17 cellular contexts compared by ENCODE assay signal in the genomic region with DNA sequence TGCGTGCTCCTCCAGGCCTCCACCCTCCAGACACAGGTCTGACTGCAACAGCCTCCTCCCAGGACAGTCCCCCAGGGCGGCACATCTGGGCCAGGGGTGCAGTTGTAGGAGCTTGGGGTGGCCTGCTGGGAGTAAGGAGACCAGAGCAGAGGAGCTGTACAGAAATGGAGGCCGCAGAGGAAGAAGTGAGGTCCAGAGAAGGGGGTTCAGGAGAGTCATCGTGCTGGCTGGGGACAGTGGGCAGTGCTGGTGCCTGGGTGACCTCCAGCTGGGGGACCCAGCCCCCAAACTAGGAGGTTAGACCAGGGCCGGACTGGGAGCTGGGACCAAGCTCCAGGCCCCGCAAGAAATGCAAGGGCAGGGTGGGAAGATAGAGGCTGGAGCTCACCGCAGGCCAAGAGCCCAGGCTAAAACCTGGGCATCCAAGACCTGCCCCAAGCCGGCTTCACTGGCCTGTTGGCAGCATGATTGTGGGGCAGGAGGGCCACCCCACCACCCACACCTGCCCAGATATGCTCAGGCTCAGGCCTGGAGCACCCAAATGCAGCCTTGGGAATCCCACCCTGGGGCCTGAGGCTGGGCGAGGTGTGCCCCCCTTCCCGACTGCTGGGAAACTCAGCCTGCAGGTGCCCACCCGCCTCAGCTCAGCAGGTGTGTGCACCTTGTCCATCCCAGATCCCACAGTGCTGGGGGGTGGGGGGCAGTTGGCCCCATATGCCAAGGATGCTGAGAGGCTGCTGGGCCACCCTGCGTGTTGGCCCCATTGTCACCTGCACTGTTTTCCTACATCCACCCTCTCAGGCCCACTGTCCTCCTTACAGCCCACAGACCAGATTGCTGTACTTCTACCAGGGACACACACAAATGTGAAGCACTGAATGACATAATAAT.
DNase-seq lines count a peak whose midpoint lies in the region; ATAC-seq and TF ChIP-seq lines count a peak whose summit lies in the region.
"Had no signal": no experiment of that assay in that cellular context is flagged by ENCODE, and none has a peak within 500 bp of the region (broad histone marks: within the 10 kb centered on the region; RNA-seq: fewer than 3 reads in every experiment).

No MANE protein-coding gene starts in this region.

- DNase-seq in cardiac septum (ENCODE audit: low spot score) (peak; percentile 57), left cardiac atrium (no peak), dorsolateral prefrontal cortex (peak in 6 of 10 donors; percentile 12 to 38 (median 27)), type B pancreatic cell (ENCODE audit: extremely low spot score, unreplicated experiment) (peak; percentile 58), hypothalamus (lab: John Stamatoyannopoulos, UW) (no peak), foreskin keratinocyte (no peak)
- DNase-seq in activated CD8-positive, alpha-beta memory T cell treated with anti-CD3 and anti-CD28 coated beads, Interleukin-2, amount 10 ng/mL, durations not matched to agents 7 days and 5 days: no peak
- DNase-seq: DMS 273 treated with DMSO at 0.1 percent for 48 hours, KBM-7, NCI-H1048, NCI-H524, SHP77 treated with DMSO at 0.1 percent for 48 hours, thyroid gland had no signal

- H3K27me3 Mint-ChIP-seq in nephron (ENCODE audit: low read depth) (no peaks in the 10 kb centered on the region), type B pancreatic cell (no peaks in the 10 kb centered on the region)
- H3K27me3 Mint-ChIP-seq in activated CD8-positive, alpha-beta memory T cell treated with anti-CD3 and anti-CD28 coated beads, Interleukin-2, amount 10 ng/mL, durations not matched to agents 7 days and 5 days: no peaks in the 10 kb centered on the region

- H3K36me3 Mint-ChIP-seq in nephron (ENCODE audit: low read depth) (no peaks in the 10 kb centered on the region), type B pancreatic cell (no peaks in the 10 kb centered on the region)
- H3K36me3 Mint-ChIP-seq in activated CD8-positive, alpha-beta memory T cell treated with anti-CD3 and anti-CD28 coated beads, Interleukin-2, amount 10 ng/mL, durations not matched to agents 7 days and 5 days: no peaks in the 10 kb centered on the region
- H3K36me3 Mint-ChIP-seq: CD14-positive monocyte had no signal

- no peaks in the 10 kb centered on the region for H3K4me1 ChIP-seq in foreskin keratinocyte
- H3K4me1 ChIP-seq: thyroid gland had no signal

- CTCF ChIA-PET in activated CD8-positive, alpha-beta memory T cell treated with anti-CD3 and anti-CD28 coated beads, Interleukin-2, amount 10 ng/mL, durations not matched to agents 7 days and 5 days (lab: Charles Lee): interaction anchor here (0.7 kb wide), 1 partner anchor 20 kb away, joined by 3 read pairs; no protein-coding TSS in a partner anchor

- H3K4me3 Mint-ChIP-seq in nephron (no peak overlapping the region), type B pancreatic cell (no peak overlapping the region)
- H3K4me3 Mint-ChIP-seq in activated CD8-positive, alpha-beta memory T cell treated with anti-CD3 and anti-CD28 coated beads, Interleukin-2, amount 10 ng/mL, durations not matched to agents 7 days and 5 days: no peak overlapping the region
- H3K4me3 Mint-ChIP-seq: CD14-positive monocyte had no signal

- H3K27ac ChIP-seq in dorsolateral prefrontal cortex (peak overlapping the region in 56 of 59 donors; percentile 3 to 88 (median 74)), foreskin keratinocyte (no peak overlapping the region)
- H3K27ac ChIP-seq: psoas muscle, thyroid gland had no signal

- TF ChIP-seq CTCF in dorsolateral prefrontal cortex (IDR thresholded peaks at IDR 0.05 in 54 of 56, conservative IDR thresholded peaks at IDR 0.05 in 2 of 56; ENCODE audit: low read depth in 1 of 56, partially characterized antibody in 56 of 56) (no peak), nephron (IDR thresholded peaks at IDR 0.05; ENCODE audit: unreplicated experiment in 3 of 3) (no peak), type B pancreatic cell (conservative IDR thresholded peaks at IDR 0.05) (no peak), foreskin keratinocyte (conservative IDR thresholded peaks at IDR 0.05) (no peak)

- H3K27ac Mint-ChIP-seq in nephron (peak overlapping the region; percentile 37 to 84 (median 71)), type B pancreatic cell (no peak overlapping the region)
- no peak overlapping the region for H3K27ac Mint-ChIP-seq in activated CD8-positive, alpha-beta memory T cell treated with anti-CD3 and anti-CD28 coated beads, Interleukin-2, amount 10 ng/mL, durations not matched to agents 7 days and 5 days

- intact Hi-C loops in cardiac septum (cut with DNase I): no loop called here
- intact Hi-C loops in left cardiac atrium (cut with DNase I): loop anchor here (10.0 kb wide), 2 partner anchors 67 to 97 kb away; no protein-coding TSS in a partner anchor
- intact Hi-C loops in dorsolateral prefrontal cortex (cut with DNase I): loop anchor here in 1 of 2 donors (5.0 kb wide), 1 partner anchor 69 kb away; no protein-coding TSS in a partner anchor

- H3K9me3 Mint-ChIP-seq in nephron (no peaks in the 10 kb centered on the region), type B pancreatic cell (no peaks in the 10 kb centered on the region)
- H3K9me3 Mint-ChIP-seq in activated CD8-positive, alpha-beta memory T cell treated with anti-CD3 and anti-CD28 coated beads, Interleukin-2, amount 10 ng/mL, durations not matched to agents 7 days and 5 days (ENCODE audit: low read depth): no peaks in the 10 kb centered on the region

- ATAC-seq in left cardiac atrium (no peak), foreskin keratinocyte (no peak)
- no peak for ATAC-seq in activated CD8-positive, alpha-beta memory T cell treated with anti-CD3 and anti-CD28 coated beads, Interleukin-2, amount 10 ng/mL, durations not matched to agents 7 days and 5 days
- ATAC-seq: HCT116, psoas muscle had no signal

- peaks cover 6% of the 10 kb centered on the region for H3K4me1 Mint-ChIP-seq in nephron
- H3K4me1 Mint-ChIP-seq in type B pancreatic cell (ENCODE audit: unreplicated experiment): peaks cover 5% of the 10 kb centered on the region
- H3K4me1 Mint-ChIP-seq in activated CD8-positive, alpha-beta memory T cell treated with anti-CD3 and anti-CD28 coated beads, Interleukin-2, amount 10 ng/mL, durations not matched to agents 7 days and 5 days: peaks cover 9% of the 10 kb centered on the region
- H3K4me1 Mint-ChIP-seq: CD14-positive monocyte had no signal

- peak overlapping the region in 2 of 59 donors; percentile 15 to 29 for H3K4me3 ChIP-seq in dorsolateral prefrontal cortex
- H3K4me3 ChIP-seq: psoas muscle, thyroid gland had no signal

- no peaks in the 10 kb centered on the region for H3K27me3 ChIP-seq in dorsolateral prefrontal cortex
- H3K27me3 ChIP-seq in foreskin keratinocyte: no peaks in the 10 kb centered on the region
- H3K27me3 ChIP-seq: thyroid gland had no signal

Comparison
In these comparisons a context has a peak if more than half of its experiments do, and no peak if none do; other contexts are left out.
1. DNase-seq: peak in cardiac septum (single experiment), dorsolateral prefrontal cortex (6 of 10) and type B pancreatic cell (single experiment); none in left cardiac atrium (single experiment), activated CD8-positive, alpha-beta memory T cell treated with anti-CD3 and anti-CD28 coated beads, Interleukin-2, amount 10 ng/mL, durations not matched to agents 7 days and 5 days (single experiment), hypothalamus (0 of 51) and foreskin keratinocyte (0 of 2).
2. H3K27ac Mint-ChIP-seq: peak in nephron (3 of 3); none in type B pancreatic cell (single experiment) and activated CD8-positive, alpha-beta memory T cell treated with anti-CD3 and anti-CD28 coated beads, Interleukin-2, amount 10 ng/mL, durations not matched to agents 7 days and 5 days (single experiment).